In genomic region chr22:37775785-37776638, GRCh38 we compare ENCODE assay signal across 14 cellular contexts. TPM values are rescaled to one million over a fixed set of nuclear protein-coding genes. Genes with fewer than 3 reads are reported as not detected.
DNase-seq lines count a peak whose midpoint lies in the region; ATAC-seq and TF ChIP-seq lines count a peak whose summit lies in the region.
"Had no signal": no experiment of that assay in that cellular context is flagged by ENCODE, and none has a peak within 500 bp of the region (broad histone marks: within the 10 kb centered on the region; RNA-seq: fewer than 3 reads in every experiment).

No MANE protein-coding gene starts in this region.

- H3K27me3 Mint-ChIP-seq in brain (peaks cover 2% of the 10 kb centered on the region), CD14-positive monocyte (ENCODE audit: low read depth in 3 of 3) (peaks cover 0 to 3% (median 1%) of the 10 kb centered on the region in 3 donors)
- no peaks in the 10 kb centered on the region for H3K27me3 Mint-ChIP-seq in naive thymus-derived CD4-positive, alpha-beta T cell
- H3K27me3 Mint-ChIP-seq: CD4-positive, alpha-beta T cell had no signal

- H3K4me1 Mint-ChIP-seq in brain (no peaks in the 10 kb centered on the region), CD14-positive monocyte (no peaks in the 10 kb centered on the region)
- H3K4me1 Mint-ChIP-seq in naive thymus-derived CD4-positive, alpha-beta T cell: peaks cover 0 to 5% (median 0%) of the 10 kb centered on the region in 7 donors

- peaks cover 17% of the 10 kb centered on the region for H3K36me3 Mint-ChIP-seq in brain
- H3K36me3 Mint-ChIP-seq in naive thymus-derived CD4-positive, alpha-beta T cell: peaks cover 0 to 15% (median 4%) of the 10 kb centered on the region in 5 donors
- peaks cover 36 to 43% of the 10 kb centered on the region in 2 donors for H3K36me3 Mint-ChIP-seq in CD14-positive monocyte

- DNase-seq in AG08395 (ENCODE audit: low spot score): peak; percentile 43
- peak; percentile 37 for DNase-seq in HFF-Myc (ENCODE audit: extremely low read depth, low read depth)
- DNase-seq in naive thymus-derived CD4-positive, alpha-beta T cell: no peak
- DNase-seq in CD14-positive monocyte (ENCODE audit: low spot score): no peak
- no peak for DNase-seq in NOMO-1 (lab: John Stamatoyannopoulos, UW; ENCODE audit: unreplicated experiment in 2 of 2)
- no peak for DNase-seq in WERI-Rb-1
- DNase-seq: CD4-positive, alpha-beta T cell; MV-4-11; NCI-H524 had no signal

- CTCF ChIA-PET in naive thymus-derived CD4-positive, alpha-beta T cell (lab: Charles Lee): interaction anchor here (0.6 kb wide), 2 partner anchors 270 to 946 kb away, joined by 3 read pairs; no protein-coding TSS in a partner anchor

- ATAC-seq in naive thymus-derived CD4-positive, alpha-beta T cell: no peak
- ATAC-seq in HG03520 (IDR thresholded peaks at IDR 0.05; ENCODE audit: unreplicated experiment): no peak

- no peaks in the 10 kb centered on the region for H3K27me3 ChIP-seq in naive thymus-derived CD4-positive, alpha-beta T cell (ENCODE audit: control insufficient read depth in 2 of 2, insufficient read depth in 2 of 2, low read length in 2 of 2)
- H3K27me3 ChIP-seq in WERI-Rb-1 (ENCODE audit: insufficient read depth, low read depth, severe bottlenecking): no peaks in the 10 kb centered on the region

- POLR2A ChIA-PET in naive thymus-derived CD4-positive, alpha-beta T cell (lab: Charles Lee): no interaction called here

- H3K9me3 ChIP-seq in naive thymus-derived CD4-positive, alpha-beta T cell (ENCODE audit: control insufficient read depth in 2 of 3, low read length in 3 of 3): no peaks in the 10 kb centered on the region
- H3K9me3 ChIP-seq in WERI-Rb-1 (ENCODE audit: severe bottlenecking): no peaks in the 10 kb centered on the region

- peaks cover 0 to 21% (median 0%) of the 10 kb centered on the region in 3 experiments for H3K36me3 ChIP-seq in naive thymus-derived CD4-positive, alpha-beta T cell (ENCODE audit: control insufficient read depth in 2 of 3, insufficient read depth in 3 of 3, low read length in 3 of 3)
- H3K36me3 ChIP-seq in WERI-Rb-1: peaks cover 3% of the 10 kb centered on the region; the same call in 1 of the 2 replicates

- H3K4me1 ChIP-seq in naive thymus-derived CD4-positive, alpha-beta T cell (ENCODE audit: control insufficient read depth in 2 of 2, insufficient read depth in 2 of 2, low read length in 2 of 2): no peaks in the 10 kb centered on the region

- H3K27ac ChIP-seq in naive thymus-derived CD4-positive, alpha-beta T cell (ENCODE audit: low read depth, low read length): no peak overlapping the region
- H3K27ac ChIP-seq in WERI-Rb-1: no peak overlapping the region

- intact Hi-C loops in naive thymus-derived CD4-positive, alpha-beta T cell (cut with micrococcal nuclease): no loop called here
- intact Hi-C loops in CD14-positive monocyte (cut with micrococcal nuclease): no loop called here

- H3K4me3 ChIP-seq in HFF-Myc (replicated peaks; ENCODE audit: low read depth, low read length) (no peak overlapping the region), WERI-Rb-1 (ENCODE audit: low read depth, low read length) (no peak overlapping the region)
- no peak overlapping the region for H3K4me3 ChIP-seq in naive thymus-derived CD4-positive, alpha-beta T cell (ENCODE audit: low read length)

- H3K27ac Mint-ChIP-seq in brain: peak overlapping the region in 4 of 5 experiments; percentile 2 to 73 (median 14)
- peak overlapping the region in 6 of 9 donors; percentile 16 to 80 (median 42) for H3K27ac Mint-ChIP-seq in naive thymus-derived CD4-positive, alpha-beta T cell
- peak overlapping the region in 2 of 7 donors; percentile 25 to 78 for H3K27ac Mint-ChIP-seq in CD14-positive monocyte
- H3K27ac Mint-ChIP-seq: CD4-positive, alpha-beta T cell had no signal

- H3K9me3 Mint-ChIP-seq in brain (no peaks in the 10 kb centered on the region), CD14-positive monocyte (no peaks in the 10 kb centered on the region)
- H3K9me3 Mint-ChIP-seq in naive thymus-derived CD4-positive, alpha-beta T cell: peaks cover 0 to 2% (median 0%) of the 10 kb centered on the region in 11 donors
- H3K9me3 Mint-ChIP-seq: CD4-positive, alpha-beta T cell had no signal

- TF ChIP-seq CTCF in HFF-Myc (IDR thresholded peaks at IDR 0.05; ENCODE audit: low read depth, low read length, missing control alignments) (no peak), brain (conservative IDR thresholded peaks at IDR 0.05) (no peak), CD14-positive monocyte (IDR thresholded peaks at IDR 0.05) (no peak), WERI-Rb-1 (IDR thresholded peaks at IDR 0.05; ENCODE audit: low read depth, low read length) (no peak)

- no peak overlapping the region for H3K4me3 Mint-ChIP-seq in brain
- H3K4me3 Mint-ChIP-seq in naive thymus-derived CD4-positive, alpha-beta T cell: no peak overlapping the region
- H3K4me3 Mint-ChIP-seq in CD14-positive monocyte: no peak overlapping the region
- H3K4me3 Mint-ChIP-seq: CD4-positive, alpha-beta T cell had no signal

RNA-seq across cellular contexts. Expression of gene GCAT, which starts 31.7 kb away (rescaled TPM):
- polyA plus RNA-seq in brain (ENCODE audit: insufficient read depth, low read depth, low replicate concordance) (32.1 TPM), CD14-positive monocyte (1 to 10 TPM; 1.1 to 1.9 TPM)
- 10 to 100 TPM in 1 of 5 experiments, 1 to 10 TPM in 4; 1.1 to 14.6 (median 5.4) TPM for total RNA-seq in naive thymus-derived CD4-positive, alpha-beta T cell
- 1 to 10 TPM; 7.8 to 8.1 TPM for polyA plus RNA-seq in naive thymus-derived CD4-positive, alpha-beta T cell

RNA-seq across cellular contexts. Expression of gene GALR3, which starts 47.2 kb away (rescaled TPM):
- polyA plus RNA-seq in brain (ENCODE audit: insufficient read depth, low read depth, low replicate concordance) (not detected), CD14-positive monocyte (not detected)
- total RNA-seq in naive thymus-derived CD4-positive, alpha-beta T cell: not detected
- polyA plus RNA-seq in naive thymus-derived CD4-positive, alpha-beta T cell: not detected
- total RNA-seq: CD4-positive, alpha-beta T cell; mesenteric fat pad; right cardiac atrium; T-helper 2 cell treated with Interferon-gamma antibody and Interleukin-4, amounts not matched to agents 100 ng/mL and 5 ng/mL, for 36 hours had no signal
- polyA plus RNA-seq: right cardiac atrium had no signal

Comparison
In these comparisons a context has a peak if more than half of its experiments do, and no peak if none do; other contexts are left out.
1. DNase-seq: peak in AG08395 (single experiment) and HFF-Myc (single experiment); none in naive thymus-derived CD4-positive, alpha-beta T cell (0 of 9), CD14-positive monocyte (single experiment), NOMO-1 (0 of 2) and WERI-Rb-1 (single experiment).